ENCODE assay signal across 11 cellular contexts in genomic region chr10:92125169-92125543, GRCh38.
DNase-seq lines count a peak whose midpoint lies in the region; ATAC-seq and TF ChIP-seq lines count a peak whose summit lies in the region.
"Had no signal": no experiment of that assay in that cellular context is flagged by ENCODE, and none has a peak within 500 bp of the region (broad histone marks: within the 10 kb centered on the region; RNA-seq: fewer than 3 reads in every experiment).

No MANE protein-coding gene starts in this region.

- TF ChIP-seq CTCF in chondrocyte (IDR thresholded peaks at IDR 0.05) (no peak), stomach (IDR thresholded peaks at IDR 0.05) (no peak)

- H3K27ac Mint-ChIP-seq in chondrocyte (ENCODE audit: unreplicated experiment): peak overlapping the region; percentile 86
- H3K27ac Mint-ChIP-seq in effector memory CD8-positive, alpha-beta T cell: no peak overlapping the region
- H3K27ac Mint-ChIP-seq: activated T-cell treated with anti-CD3 and anti-CD28 coated beads, Interleukin-2, amount 50 U/mL, for 72 hours; CD4-positive, CD25-positive, alpha-beta regulatory T cell had no signal

- H3K9me3 ChIP-seq in stomach: no peaks in the 10 kb centered on the region

- no peaks in the 10 kb centered on the region for H3K36me3 Mint-ChIP-seq in chondrocyte (ENCODE audit: low read depth)
- peaks cover 3% of the 10 kb centered on the region for H3K36me3 Mint-ChIP-seq in effector memory CD8-positive, alpha-beta T cell (ENCODE audit: insufficient read depth)
- H3K36me3 Mint-ChIP-seq: CD4-positive, CD25-positive, alpha-beta regulatory T cell had no signal

- peak overlapping the region; percentile 69 for H3K27ac ChIP-seq in layer of hippocampus (ENCODE audit: low read depth, low read length)
- H3K27ac ChIP-seq in stomach: peak overlapping the region; percentile 55 to 82 (median 72)
- H3K27ac ChIP-seq: SK-N-MC had no signal

- no peak for ATAC-seq in effector memory CD8-positive, alpha-beta T cell (replicated peaks)
- ATAC-seq: activated T-cell treated with anti-CD3 and anti-CD28 coated beads, Interleukin-2, amount 50 U/mL, for 72 hours had no signal

- no peak overlapping the region for H3K4me3 ChIP-seq in stomach
- H3K4me3 ChIP-seq: SK-N-MC had no signal

- intact Hi-C loops in stomach (cut with DNase I; ENCODE audit: low total_unique reads): no loop called here

- DNase-seq in NCI-H1694 (lab: John Stamatoyannopoulos, UW) (peak; percentile 78), chondrocyte (ENCODE audit: low spot score) (no peak), stomach (no peak), NCI-H1930 (lab: John Stamatoyannopoulos, UW) (no peak), NOMO-1 treated with DMSO at 0.1 percent for 48 hours (lab: John Stamatoyannopoulos, UW; ENCODE audit: unreplicated experiment) (no peak), NCI-H748 (lab: John Stamatoyannopoulos, UW; ENCODE audit: unreplicated experiment) (no peak)
- DNase-seq in effector memory CD8-positive, alpha-beta T cell: no peak
- DNase-seq: activated T-cell treated with anti-CD3 and anti-CD28 coated beads, Interleukin-2, amount 50 U/mL, for 72 hours; CD4-positive, CD25-positive, alpha-beta regulatory T cell had no signal

- no peak for TF ChIP-seq EP300 in stomach (IDR thresholded peaks at IDR 0.05)

- H3K4me3 Mint-ChIP-seq in chondrocyte (ENCODE audit: unreplicated experiment): no peak overlapping the region
- H3K4me3 Mint-ChIP-seq in effector memory CD8-positive, alpha-beta T cell: no peak overlapping the region
- H3K4me3 Mint-ChIP-seq: activated T-cell treated with anti-CD3 and anti-CD28 coated beads, Interleukin-2, amount 50 U/mL, for 72 hours; CD4-positive, CD25-positive, alpha-beta regulatory T cell had no signal

- H3K4me1 Mint-ChIP-seq in chondrocyte (ENCODE audit: low read depth): peaks cover 37% of the 10 kb centered on the region
- H3K4me1 Mint-ChIP-seq in effector memory CD8-positive, alpha-beta T cell (ENCODE audit: low read depth in 2 of 2): peaks cover 5 to 7% of the 10 kb centered on the region in 2 donors

- H3K27me3 ChIP-seq in layer of hippocampus (ENCODE audit: control insufficient read depth, insufficient read depth, low read length): no peaks in the 10 kb centered on the region
- no peaks in the 10 kb centered on the region for H3K27me3 ChIP-seq in stomach

- H3K27me3 Mint-ChIP-seq in chondrocyte (ENCODE audit: low read depth): no peaks in the 10 kb centered on the region
- H3K27me3 Mint-ChIP-seq in effector memory CD8-positive, alpha-beta T cell: no peaks in the 10 kb centered on the region
- H3K27me3 Mint-ChIP-seq: CD4-positive, CD25-positive, alpha-beta regulatory T cell had no signal

- TF ChIP-seq POLR2A in stomach (IDR thresholded peaks at IDR 0.05): no peak

- no peaks in the 10 kb centered on the region for H3K36me3 ChIP-seq in stomach

- peaks cover 25 to 56% (median 51%) of the 10 kb centered on the region in 4 donors for H3K4me1 ChIP-seq in stomach

- peaks cover 6% of the 10 kb centered on the region for H3K9me3 Mint-ChIP-seq in chondrocyte (ENCODE audit: low read depth)
- H3K9me3 Mint-ChIP-seq in effector memory CD8-positive, alpha-beta T cell: peaks cover 0 to 3% of the 10 kb centered on the region in 2 donors
- H3K9me3 Mint-ChIP-seq: CD4-positive, CD25-positive, alpha-beta regulatory T cell had no signal
